In genomic region chr12:67068204-67068731, GRCh38 we compare ENCODE assay signal across 8 cellular contexts.
DNase-seq lines count a peak whose midpoint lies in the region; ATAC-seq and TF ChIP-seq lines count a peak whose summit lies in the region.

No MANE protein-coding gene starts in this region.

- no peaks in the 10 kb centered on the region for H3K9me3 ChIP-seq in WERI-Rb-1 (ENCODE audit: severe bottlenecking)
- H3K9me3 ChIP-seq in psoas muscle: no peaks in the 10 kb centered on the region

- WGBS in psoas muscle, 3 donors: 3 to 4% (median 3%) methylated on average over 20 of the region's 20 CpGs

- H3K4me1 ChIP-seq in psoas muscle: no peaks in the 10 kb centered on the region

- TF ChIP-seq CTCF in WERI-Rb-1 (IDR thresholded peaks at IDR 0.05; ENCODE audit: low read depth, low read length) (0 out of 2 replicates have a peak, but pooled peaks have one; percentile 32), fibroblast of mammary gland (conservative IDR thresholded peaks at IDR 0.05; ENCODE audit: control insufficient read depth, insufficient read depth, low read depth, low read length) (no peak), psoas muscle (IDR thresholded peaks at IDR 0.05) (no peak)

- ATAC-seq in psoas muscle (peak in 2 of 4 donors; percentile 7 to 13), GM18870 (IDR thresholded peaks at IDR 0.05; ENCODE audit: unreplicated experiment) (no peak), GM18519 (IDR thresholded peaks at IDR 0.05; ENCODE audit: low FRiP score, unreplicated experiment) (no peak)

- intact Hi-C loops in psoas muscle (cut with DNase I): no loop called here

- H3K4me3 ChIP-seq in WERI-Rb-1 (ENCODE audit: low read depth, low read length) (peak overlapping the region; percentile 60), fibroblast of mammary gland (ENCODE audit: control insufficient read depth, low read depth, low read length) (peak overlapping the region; percentile 1), psoas muscle (peak overlapping the region; percentile 76)

- peak; percentile 4 for DNase-seq in activated CD4-positive, alpha-beta T cell treated with anti-CD3 and anti-CD28 coated beads for 48 hours
- no peak for DNase-seq in activated CD4-positive, alpha-beta T cell treated with anti-CD3 and anti-CD28 coated beads for 1 hour
- DNase-seq in WERI-Rb-1: peak; percentile 26
- no peak for DNase-seq in fibroblast of mammary gland (ENCODE audit: low read depth)
- no peak for DNase-seq in psoas muscle
- no peak for DNase-seq in effector CD8-positive, alpha-beta T cell (lab: John Stamatoyannopoulos, UW)

- H3K27me3 ChIP-seq in WERI-Rb-1 (ENCODE audit: insufficient read depth, low read depth, severe bottlenecking) (no peaks in the 10 kb centered on the region), psoas muscle (ENCODE audit: insufficient read depth in 3 of 3, low read length in 2 of 3) (no peaks in the 10 kb centered on the region)

- H3K27ac ChIP-seq in WERI-Rb-1 (peak overlapping the region; percentile 78), psoas muscle (no peak overlapping the region)

- no peaks in the 10 kb centered on the region for H3K36me3 ChIP-seq in WERI-Rb-1
- no peaks in the 10 kb centered on the region for H3K36me3 ChIP-seq in psoas muscle (ENCODE audit: insufficient read depth in 1 of 2, low read depth in 1 of 2)

Comparison
In these comparisons a context has a peak if more than half of its experiments do, and no peak if none do; other contexts are left out.
1. DNase-seq: peak in activated CD4-positive, alpha-beta T cell treated with anti-CD3 and anti-CD28 coated beads for 48 hours (single experiment) and WERI-Rb-1 (single experiment); none in activated CD4-positive, alpha-beta T cell treated with anti-CD3 and anti-CD28 coated beads for 1 hour (single experiment), fibroblast of mammary gland (single experiment), psoas muscle (0 of 2) and effector CD8-positive, alpha-beta T cell (single experiment).
2. H3K4me3 ChIP-seq: peak in every context shown above with its lines; median percentile 76 in psoas muscle; 60 in WERI-Rb-1; 1 in fibroblast of mammary gland.